17 cellular contexts compared by ENCODE assay signal in the genomic region with DNA sequence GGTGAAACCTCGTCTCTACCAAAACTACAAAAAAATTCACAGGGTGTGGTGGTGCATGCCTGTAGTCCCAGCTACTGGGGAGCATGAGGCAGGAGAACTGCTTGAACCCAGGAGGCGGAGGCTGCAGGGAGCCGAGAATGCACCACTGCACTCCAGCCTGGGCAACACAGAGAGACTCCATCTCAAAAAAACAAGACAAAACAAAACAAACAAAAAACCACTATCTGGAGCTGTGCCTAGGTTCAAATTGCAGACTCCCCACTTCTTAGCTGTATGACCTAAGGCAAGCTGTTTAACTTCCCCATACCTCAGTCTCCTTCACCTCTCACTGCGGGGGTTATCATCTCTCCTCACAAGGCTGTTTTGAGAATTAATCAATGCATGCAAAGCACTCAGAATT.
"Had no signal": no experiment of that assay in that cellular context is flagged by ENCODE, and none has a peak within 500 bp of the region (broad histone marks: within the 10 kb centered on the region; RNA-seq: fewer than 3 reads in every experiment).

No MANE protein-coding gene starts in this region.

- H3K4me3 ChIP-seq: heart right ventricle, left ventricle myocardium inferior, lung, neural progenitor cell, ovary, suprapubic skin, tibial nerve had no signal

- H3K4me3 Mint-ChIP-seq: natural killer cell treated with Interleukin-12 subunit alpha and Interleukin-12 subunit beta and Interleukin-15 and Interleukin-18, amount 100 ng/mL, for 72 hours; neural progenitor cell had no signal

- H2AFZ ChIP-seq: neural progenitor cell had no signal

- H3K27me3 ChIP-seq: heart right ventricle, neural progenitor cell, ovary, suprapubic skin, tibial nerve had no signal

- H3K9me3 Mint-ChIP-seq: natural killer cell treated with Interleukin-12 subunit alpha and Interleukin-12 subunit beta and Interleukin-15 and Interleukin-18, amount 100 ng/mL, for 72 hours; neural progenitor cell had no signal

- H3K9me3 ChIP-seq: heart right ventricle, left ventricle myocardium inferior, ovary, suprapubic skin, tibial nerve had no signal

- H3K9ac ChIP-seq: neural progenitor cell had no signal

- H3K36me3 ChIP-seq: heart right ventricle, left ventricle myocardium inferior, neural progenitor cell, ovary, suprapubic skin, tibial nerve had no signal

- H3K27me3 Mint-ChIP-seq: natural killer cell treated with Interleukin-12 subunit alpha and Interleukin-12 subunit beta and Interleukin-15 and Interleukin-18, amount 100 ng/mL, for 72 hours had no signal

- H3K27ac ChIP-seq: heart right ventricle, left ventricle myocardium inferior, neural progenitor cell, ovary, suprapubic skin, tibial nerve had no signal

- H3K27ac Mint-ChIP-seq: natural killer cell treated with Interleukin-12 subunit alpha and Interleukin-12 subunit beta and Interleukin-15 and Interleukin-18, amount 100 ng/mL, for 72 hours; neural progenitor cell had no signal

- H3K4me2 ChIP-seq: neural progenitor cell had no signal

- DNase-seq: cortex of kidney; effector memory CD4-positive, alpha-beta T cell; heart right ventricle; hypothalamus; islet precursor cell; left ventricle myocardium inferior; mesenchymal stem cell; ovary; right cardiac atrium; small intestine; stimulated activated CD4-positive, alpha-beta T cell treated with anti-CD3 and anti-CD28 coated beads, Interleukin-12 subunit alpha, Interleukin-12 subunit beta, amount 100 ng/mL, for 4 hours; stimulated activated naive CD4-positive, alpha-beta T cell treated with Interleukin-2 at 50 U/mL for 16 hours had no signal

- H3K36me3 Mint-ChIP-seq: natural killer cell treated with Interleukin-12 subunit alpha and Interleukin-12 subunit beta and Interleukin-15 and Interleukin-18, amount 100 ng/mL, for 72 hours; neural progenitor cell had no signal
